ENCODE assay signal across 1 cellular context in the genomic region with DNA sequence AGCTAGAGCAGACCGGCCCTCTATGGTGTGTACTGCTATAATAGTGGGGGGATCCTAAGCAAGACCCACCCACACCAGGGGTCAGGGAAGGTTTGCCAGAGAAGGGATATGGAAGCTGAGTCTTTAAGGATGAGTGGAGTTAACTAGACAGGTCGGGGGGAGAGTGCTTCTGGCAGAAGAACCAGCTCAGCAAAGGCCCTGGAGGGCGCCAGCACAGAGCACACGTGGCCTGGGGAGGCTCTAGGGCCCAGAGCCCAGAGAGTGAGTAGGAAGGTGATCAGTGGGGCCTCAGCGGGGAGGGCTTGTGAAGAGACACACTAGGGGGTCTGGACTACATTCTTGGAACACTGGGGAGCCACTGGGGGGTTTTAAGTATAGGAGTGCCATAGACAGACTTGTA.
TF ChIP-seq lines count a peak whose summit lies in the region.

No MANE protein-coding gene starts in this region.

TF ChIP-seq in HCT116, 20 proteins besides CTCF, POLR2A, EP300 and RAD21 (continued from another document):
- TF ChIP-seq SIN3A (IDR thresholded peaks at IDR 0.05; ENCODE audit: low read depth) (no peak), FOSL1 (IDR thresholded peaks at IDR 0.05; ENCODE audit: low read depth) (no peak), EGR1 (IDR thresholded peaks at IDR 0.05; ENCODE audit: low read depth) (no peak), EZH2 (IDR thresholded peaks at IDR 0.05) (no peak), SP1 (IDR thresholded peaks at IDR 0.05; ENCODE audit: low read depth) (no peak)
- TF ChIP-seq, protein P1, sequence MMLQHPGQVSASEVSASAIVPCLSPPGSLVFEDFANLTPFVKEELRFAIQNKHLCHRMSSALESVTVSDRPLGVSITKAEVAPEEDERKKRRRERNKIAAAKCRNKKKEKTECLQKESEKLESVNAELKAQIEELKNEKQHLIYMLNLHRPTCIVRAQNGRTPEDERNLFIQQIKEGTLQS (IDR thresholded peaks at IDR 0.05): no peak
- TF ChIP-seq, protein P2, sequence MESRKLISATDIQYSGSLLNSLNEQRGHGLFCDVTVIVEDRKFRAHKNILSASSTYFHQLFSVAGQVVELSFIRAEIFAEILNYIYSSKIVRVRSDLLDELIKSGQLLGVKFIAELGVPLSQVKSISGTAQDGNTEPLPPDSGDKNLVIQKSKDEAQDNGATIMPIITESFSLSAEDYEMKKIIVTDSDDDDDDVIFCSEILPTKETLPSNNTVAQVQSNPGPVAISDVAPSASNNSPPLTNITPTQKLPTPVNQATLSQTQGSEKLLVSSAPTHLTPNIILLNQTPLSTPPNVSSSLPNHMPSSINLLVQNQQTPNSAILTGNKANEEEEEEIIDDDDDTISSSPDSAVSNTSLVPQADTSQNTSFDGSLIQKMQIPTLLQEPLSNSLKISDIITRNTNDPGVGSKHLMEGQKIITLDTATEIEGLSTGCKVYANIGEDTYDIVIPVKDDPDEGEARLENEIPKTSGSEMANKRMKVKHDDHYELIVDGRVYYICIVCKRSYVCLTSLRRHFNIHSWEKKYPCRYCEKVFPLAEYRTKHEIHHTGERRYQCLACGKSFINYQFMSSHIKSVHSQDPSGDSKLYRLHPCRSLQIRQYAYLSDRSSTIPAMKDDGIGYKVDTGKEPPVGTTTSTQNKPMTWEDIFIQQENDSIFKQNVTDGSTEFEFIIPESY (IDR thresholded peaks at IDR 0.05; ENCODE audit: extremely low read depth, insufficient replicate concordance, low read length): no peak
